Comparison of ENCODE assay signal across 1 cellular context in genomic region chr5:176596689-176597416, GRCh38.
TF ChIP-seq lines count a peak whose summit lies in the region.

No MANE protein-coding gene starts in this region.

TF ChIP-seq in H1, 55 proteins besides CTCF, POLR2A, EP300 and RAD21:
- TF ChIP-seq RNF2 (IDR thresholded peaks at IDR 0.05; ENCODE audit: borderline replicate concordance, low read depth, low read length, missing control alignments, poor library complexity, severe bottlenecking) (no peak), ATF2 (IDR thresholded peaks at IDR 0.05; ENCODE audit: low read length) (no peak), CHD2 (IDR thresholded peaks at IDR 0.05; ENCODE audit: low read length) (no peak), JUN (IDR thresholded peaks at IDR 0.05; ENCODE audit: low read depth, low read length) (no peak), CHD1 (IDR thresholded peaks at IDR 0.05; ENCODE audit: low read depth, low read length) (no peak), TCF12 (IDR thresholded peaks at IDR 0.05; ENCODE audit: low read depth, low read length) (no peak), CTBP2 (IDR thresholded peaks at IDR 0.05; ENCODE audit: borderline replicate concordance, insufficient read depth, insufficient read length, low read length) (peak; percentile 29), SAP30 (IDR thresholded peaks at IDR 0.05; ENCODE audit: insufficient read depth, insufficient replicate concordance, low read length) (no peak), POU5F1 (IDR thresholded peaks at IDR 0.05; ENCODE audit: low read depth, low read length) (no peak), SIX5 (IDR thresholded peaks at IDR 0.05; ENCODE audit: low read depth, low read length) (no peak), NRF1 (IDR thresholded peaks at IDR 0.05; ENCODE audit: low read depth, low read length) (no peak), POLR2AphosphoS5 (IDR thresholded peaks at IDR 0.05; ENCODE audit: low read depth, low read length) (no peak), SIN3A (conservative IDR thresholded peaks at IDR 0.05 in 1 of 2, IDR thresholded peaks at IDR 0.05 in 1 of 2; ENCODE audit: low read depth in 1 of 2, low read length in 2 of 2) (0 out of 4 replicates have a peak, but pooled peaks of 1 of the 2 experiments have one; percentile 16), TAF1 (IDR thresholded peaks at IDR 0.05; ENCODE audit: low read depth, low read length) (peak; percentile 14; the same call in 1 of the 2 replicates), GABPA (IDR thresholded peaks at IDR 0.05; ENCODE audit: borderline replicate concordance, insufficient read depth, low read length) (peak; percentile 72), MAX (IDR thresholded peaks at IDR 0.05) (peak; percentile 46; the same call in 1 of the 2 replicates), FOSL1 (IDR thresholded peaks at IDR 0.05; ENCODE audit: insufficient read depth, low read depth, low read length) (0 out of 2 replicates have a peak, but pooled peaks have one; percentile 7), MAFK (IDR thresholded peaks at IDR 0.05; ENCODE audit: low read depth, low read length) (no peak), KDM5A (IDR thresholded peaks at IDR 0.05; ENCODE audit: low read length) (no peak), CBX8 (IDR thresholded peaks at IDR 0.05; ENCODE audit: borderline replicate concordance, low read depth, low read length) (no peak), HDAC2 (IDR thresholded peaks at IDR 0.05; ENCODE audit: borderline replicate concordance in 1 of 2, low read depth in 2 of 2, low read length in 2 of 2) (no peak), SP1 (IDR thresholded peaks at IDR 0.05; ENCODE audit: low read depth, low read length) (no peak), TEAD4 (IDR thresholded peaks at IDR 0.05; ENCODE audit: low read depth, low read length) (no peak), BACH1 (IDR thresholded peaks at IDR 0.05; ENCODE audit: low read length) (0 out of 2 replicates have a peak, but pooled peaks have one; percentile 40), NANOG (IDR thresholded peaks at IDR 0.05; ENCODE audit: insufficient read depth, low read depth, low read length, poor library complexity, severe bottlenecking) (no peak), ATF3 (IDR thresholded peaks at IDR 0.05; ENCODE audit: insufficient read depth, low read depth, low read length) (no peak), BRCA1 (IDR thresholded peaks at IDR 0.05; ENCODE audit: low read depth, low read length) (no peak), RXRA (IDR thresholded peaks at IDR 0.05; ENCODE audit: insufficient read depth, low read depth, low read length) (no peak), BCL11A (IDR thresholded peaks at IDR 0.05; ENCODE audit: low read depth in 2 of 2, low read length in 2 of 2) (no peak), E2F6 (IDR thresholded peaks at IDR 0.05) (peak; percentile 80; the same call in 1 of the 2 replicates), KDM4A (IDR thresholded peaks at IDR 0.05; ENCODE audit: low read depth, low read length, severe bottlenecking) (peak; percentile 62), JUND (IDR thresholded peaks at IDR 0.05; ENCODE audit: low read length) (no peak), RBBP5 (IDR thresholded peaks at IDR 0.05; ENCODE audit: borderline replicate concordance, low read depth, low read length) (no peak), PHF8 (conservative IDR thresholded peaks at IDR 0.05; ENCODE audit: low read depth, low read length) (no peak), TBP (IDR thresholded peaks at IDR 0.05; ENCODE audit: low read depth, low read length) (no peak), USF2 (IDR thresholded peaks at IDR 0.05; ENCODE audit: low read length) (no peak), CEBPB (IDR thresholded peaks at IDR 0.05; ENCODE audit: low read depth, low read length) (no peak), CBX5 (IDR thresholded peaks at IDR 0.05; ENCODE audit: low read depth, low read length) (no peak), EZH2 (IDR thresholded peaks at IDR 0.05; ENCODE audit: low read depth, low read length, severe bottlenecking) (no peak), SP4 (IDR thresholded peaks at IDR 0.05; ENCODE audit: low read length) (no peak), GTF2F1 (IDR thresholded peaks at IDR 0.05; ENCODE audit: borderline replicate concordance, low read depth, low read length) (no peak), SRF (IDR thresholded peaks at IDR 0.05; ENCODE audit: low read depth, low read length) (no peak), SUZ12 (IDR thresholded peaks at IDR 0.05; ENCODE audit: low read length) (no peak; the same call in 1 of the 2 replicates), CREB1 (IDR thresholded peaks at IDR 0.05) (no peak; the same call in 1 of the 2 replicates), TAF7 (optimal IDR thresholded peaks at IDR 0.05; ENCODE audit: borderline replicate concordance, low read depth, low read length) (peak; percentile 40), YY1 (IDR thresholded peaks at IDR 0.05; ENCODE audit: low read depth, low read length) (peak; percentile 66)
